15 cellular contexts compared by ENCODE assay signal in the genomic region with DNA sequence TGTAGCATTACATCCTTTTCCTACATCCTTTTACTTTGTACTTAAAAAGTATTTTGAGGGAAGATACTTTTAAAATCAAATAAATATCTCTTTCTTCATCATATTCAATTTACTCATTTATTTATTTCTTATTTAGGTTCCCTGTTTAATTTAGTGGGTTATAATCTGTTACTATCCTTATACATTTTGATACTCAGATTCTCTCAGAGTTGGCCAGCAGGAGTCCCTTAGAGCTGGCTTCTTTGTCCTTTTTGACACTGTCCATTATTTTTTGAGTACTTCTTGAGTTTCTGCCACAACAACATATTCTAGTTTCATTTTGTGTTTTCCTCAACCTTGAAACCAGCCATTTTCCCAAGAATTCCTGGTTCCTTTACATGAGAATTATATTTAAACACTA.
"Had no signal": no experiment of that assay in that cellular context is flagged by ENCODE, and none has a peak within 500 bp of the region (broad histone marks: within the 10 kb centered on the region; RNA-seq: fewer than 3 reads in every experiment).

No MANE protein-coding gene starts in this region.

- H3K27me3 Mint-ChIP-seq: activated naive CD4-positive, alpha-beta T cell treated with anti-CD3 and anti-CD28 coated beads, Interleukin-2, amount 10 ng/mL, durations not matched to agents 7 days and 5 days had no signal

- H3K36me3 ChIP-seq: ascending aorta, cardiac muscle cell, esophagus squamous epithelium, right lobe of liver, spleen, upper lobe of left lung had no signal

- DNase-seq: activated CD4-positive, CD25-positive, alpha-beta regulatory T cell treated with anti-CD3 and anti-CD28 coated beads, Interleukin-2, amount 50 U/mL, for 72 hours; activated naive CD4-positive, alpha-beta T cell treated with anti-CD3 and anti-CD28 coated beads, Interleukin-2, amount 10 ng/mL, durations not matched to agents 7 days and 5 days; activated T-cell treated with anti-CD3 and anti-CD28 coated beads for 4 hours; esophagus squamous epithelium; head of caudate nucleus; occipital lobe; right lobe of liver; spleen; stimulated activated CD4-positive, alpha-beta T cell treated with anti-CD3 and anti-CD28 coated beads, Interleukin-1b, Interleukin-23, amount 100 ng/mL, for 48 hours; stimulated activated naive CD8-positive, alpha-beta T cell treated with anti-CD3 and anti-CD28 coated beads, Interleukin-15, amount 100 ng/mL, for 72 hours; T-helper 9 cell; upper lobe of left lung had no signal

- ATAC-seq: right lobe of liver; stimulated activated naive CD8-positive, alpha-beta T cell treated with anti-CD3 and anti-CD28 coated beads, Interleukin-15, amount 100 ng/mL, for 72 hours had no signal

- H3K4me3 Mint-ChIP-seq: activated naive CD4-positive, alpha-beta T cell treated with anti-CD3 and anti-CD28 coated beads, Interleukin-2, amount 10 ng/mL, durations not matched to agents 7 days and 5 days; nephron; stimulated activated naive CD8-positive, alpha-beta T cell treated with anti-CD3 and anti-CD28 coated beads, Interleukin-15, amount 100 ng/mL, for 72 hours had no signal

- H3K36me3 Mint-ChIP-seq: activated naive CD4-positive, alpha-beta T cell treated with anti-CD3 and anti-CD28 coated beads, Interleukin-2, amount 10 ng/mL, durations not matched to agents 7 days and 5 days had no signal

- H3K27me3 ChIP-seq: ascending aorta, cardiac muscle cell, esophagus squamous epithelium, right lobe of liver, spleen, upper lobe of left lung had no signal

- H3K4me1 ChIP-seq: esophagus squamous epithelium, right lobe of liver, spleen, upper lobe of left lung had no signal

- H3K27ac Mint-ChIP-seq: activated naive CD4-positive, alpha-beta T cell treated with anti-CD3 and anti-CD28 coated beads, Interleukin-2, amount 10 ng/mL, durations not matched to agents 7 days and 5 days; stimulated activated naive CD8-positive, alpha-beta T cell treated with anti-CD3 and anti-CD28 coated beads, Interleukin-15, amount 100 ng/mL, for 72 hours had no signal

- H3K9me3 Mint-ChIP-seq: activated naive CD4-positive, alpha-beta T cell treated with anti-CD3 and anti-CD28 coated beads, Interleukin-2, amount 10 ng/mL, durations not matched to agents 7 days and 5 days; nephron; stimulated activated naive CD8-positive, alpha-beta T cell treated with anti-CD3 and anti-CD28 coated beads, Interleukin-15, amount 100 ng/mL, for 72 hours had no signal

- H3K9me3 ChIP-seq: ascending aorta, esophagus squamous epithelium, right lobe of liver, spleen, upper lobe of left lung had no signal

- H3K27ac ChIP-seq: cardiac muscle cell, esophagus squamous epithelium, right lobe of liver, spleen, upper lobe of left lung had no signal

- H3K4me1 Mint-ChIP-seq: activated naive CD4-positive, alpha-beta T cell treated with anti-CD3 and anti-CD28 coated beads, Interleukin-2, amount 10 ng/mL, durations not matched to agents 7 days and 5 days; nephron; stimulated activated naive CD8-positive, alpha-beta T cell treated with anti-CD3 and anti-CD28 coated beads, Interleukin-15, amount 100 ng/mL, for 72 hours had no signal

- H3K4me3 ChIP-seq: ascending aorta, cardiac muscle cell, esophagus squamous epithelium, right lobe of liver, spleen, upper lobe of left lung had no signal
